ENCODE assay signal across 5 cellular contexts in genomic region chr4:1633993-1634392, GRCh38.
"Had no signal": no experiment of that assay in that cellular context is flagged by ENCODE, and none has a peak within 500 bp of the region (broad histone marks: within the 10 kb centered on the region; RNA-seq: fewer than 3 reads in every experiment).

No MANE protein-coding gene starts in this region.

- FAIRE-seq: HTR-8/SVneo had no signal

- DNase-seq: IMR-90, KBM-7, KG1 had no signal

- H3K27ac ChIP-seq: HL-60 had no signal
